35 cellular contexts compared by ENCODE assay signal in genomic region chr6:39950125-39950720, GRCh38.
"Had no signal": no experiment of that assay in that cellular context is flagged by ENCODE, and none has a peak within 500 bp of the region (broad histone marks: within the 10 kb centered on the region; RNA-seq: fewer than 3 reads in every experiment).

No MANE protein-coding gene starts in this region.

- H3K36me3 ChIP-seq: MG63 had no signal

- H3K9me3 ChIP-seq: MG63 had no signal

- H3K27me3 ChIP-seq: MG63 had no signal

- DNase-seq: Karpas-422, Kasumi-1, MG63, MM.1S, MV-4-11, NCI-H1048, NCI-H1092, NCI-H1092 treated with DMSO at 0.1 percent for 48 hours, NCI-H1105, NCI-H1105 treated with DMSO at 0.1 percent for 48 hours, NCI-H1417, NCI-H1417 treated with DMSO at 0.1 percent for 48 hours, NCI-H1436, NCI-H1436 treated with DMSO at 0.1 percent for 48 hours, NCI-H146, NCI-H1694, NCI-H1694 treated with DMSO at 0.1 percent for 48 hours, NCI-H187, NCI-H187 treated with DMSO at 0.1 percent for 48 hours, NCI-H1930, NCI-H2029, NCI-H2029 treated with DMSO at 0.1 percent for 48 hours, NCI-H2081, NCI-H2081 treated with DMSO at 0.1 percent for 48 hours, NCI-H2107, NCI-H2171, NCI-H2171 treated with DMSO at 0.1 percent for 48 hours, NCI-H2227 treated with DMSO at 0.1 percent for 48 hours, NCI-H226, NCI-H345, NCI-H446, NCI-H446 treated with DMSO at 0.1 percent for 48 hours, NCI-H510A, NCI-H510A treated with DMSO at 0.1 percent for 48 hours, NCI-H524 had no signal

- H3K4me3 ChIP-seq: MG63 had no signal
